1 cellular context compared by ENCODE assay signal in the genomic region with DNA sequence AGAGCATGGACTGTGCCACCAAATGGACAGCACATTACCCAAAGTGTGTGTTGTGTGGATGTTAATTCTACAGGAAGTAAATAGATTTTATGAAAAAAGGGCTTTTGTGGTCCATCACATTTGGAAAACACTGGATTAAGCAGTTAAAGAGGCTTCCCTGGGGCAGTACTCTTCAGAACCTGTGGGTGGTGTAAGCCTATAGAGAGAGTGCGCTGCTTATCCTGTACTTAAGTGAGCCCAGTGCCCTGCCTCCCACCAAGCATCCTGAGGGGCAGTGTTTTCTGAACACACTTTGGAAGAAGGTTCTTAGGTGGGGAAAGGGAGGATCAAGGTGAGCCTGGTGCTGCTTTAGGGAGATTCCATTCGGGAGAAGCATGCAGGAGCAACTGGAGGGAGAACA.
TF ChIP-seq lines count a peak whose summit lies in the region.

No MANE protein-coding gene starts in this region.

TF ChIP-seq in endothelial cell of umbilical vein, 7 proteins besides CTCF, POLR2A, EP300 and RAD21:
- TF ChIP-seq, protein P1, sequence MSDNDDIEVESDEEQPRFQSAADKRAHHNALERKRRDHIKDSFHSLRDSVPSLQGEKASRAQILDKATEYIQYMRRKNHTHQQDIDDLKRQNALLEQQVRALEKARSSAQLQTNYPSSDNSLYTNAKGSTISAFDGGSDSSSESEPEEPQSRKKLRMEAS (IDR thresholded peaks at IDR 0.05; ENCODE audit: insufficient read depth, insufficient read length): no peak
- TF ChIP-seq GATA2 (IDR thresholded peaks at IDR 0.05; ENCODE audit: insufficient read depth, insufficient read length, low read depth, low read length) (no peak), JUN (IDR thresholded peaks at IDR 0.05; ENCODE audit: borderline replicate concordance, insufficient read depth, insufficient read length, low read depth) (no peak), EZH2 (IDR thresholded peaks at IDR 0.05; ENCODE audit: borderline replicate concordance, low read depth, low read length, severe bottlenecking) (no peak), FOS (IDR thresholded peaks at IDR 0.05; ENCODE audit: borderline replicate concordance, insufficient read depth, low read length) (no peak), MYC (IDR thresholded peaks at IDR 0.05; ENCODE audit: low read depth, low read length) (no peak), POLR2AphosphoS5 (IDR thresholded peaks at IDR 0.05; ENCODE audit: insufficient read depth, low read depth, low read length) (no peak)
TF ChIP-seq in endothelial cell of umbilical vein: peak in this region for 0.
